29 cellular contexts compared by ENCODE assay signal in the genomic region with DNA sequence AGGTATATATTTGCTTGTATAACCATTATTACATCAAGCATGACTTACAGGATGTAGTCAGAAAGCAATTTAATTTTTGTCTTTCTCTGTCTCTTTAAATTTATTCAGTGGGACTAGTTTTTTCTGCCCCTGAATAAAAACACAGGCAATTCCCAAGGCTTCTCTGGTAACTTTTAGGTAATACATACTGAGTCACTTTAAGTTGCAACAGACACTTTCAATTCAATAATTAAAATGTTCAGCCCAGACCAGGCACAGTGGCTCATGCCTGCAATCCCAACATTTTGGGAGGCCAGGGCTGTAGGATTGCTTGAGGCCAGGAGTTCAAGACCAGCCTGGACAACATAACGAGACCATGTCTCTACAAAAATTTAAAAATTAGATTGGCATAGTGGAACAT. TPM values are rescaled to one million over a fixed set of nuclear protein-coding genes. Genes with fewer than 3 reads are reported as not detected.
DNase-seq lines count a peak whose midpoint lies in the region; ATAC-seq and TF ChIP-seq lines count a peak whose summit lies in the region.
"Had no signal": no experiment of that assay in that cellular context is flagged by ENCODE, and none has a peak within 500 bp of the region (broad histone marks: within the 10 kb centered on the region; RNA-seq: fewer than 3 reads in every experiment).

No MANE protein-coding gene starts in this region.

- intact Hi-C loops in lower leg skin (cut with DNase I; ENCODE audit: low total_unique reads), result no loop called here

- H3K4me3 ChIP-seq in foreskin fibroblast (ENCODE audit: low read depth in 1 of 2, low read length in 2 of 2), result no peak overlapping the region
- H3K4me3 ChIP-seq in lower leg skin (ENCODE audit: low read depth, poor library complexity, severe bottlenecking), result no peak overlapping the region
- H3K4me3 ChIP-seq: A549, left lung, sigmoid colon, thoracic aorta, uterus had no signal

- WGBS in lower leg skin, 2 donors, result 90 to 94% methylated on average over 1 of the region's 1 CpG

- no peak for TF ChIP-seq CTCF in foreskin fibroblast (IDR thresholded peaks at IDR 0.05; ENCODE audit: low read depth, low read length)
- no peak for TF ChIP-seq CTCF in lower leg skin (IDR thresholded peaks at IDR 0.05)

- no peak for TF ChIP-seq POLR2A in lower leg skin (IDR thresholded peaks at IDR 0.05)

- peak; percentile 32 for DNase-seq in AG20443 (ENCODE audit: low spot score)
- peak; percentile 56 for DNase-seq in LHCN-M2 (ENCODE audit: low read depth)
- peak; percentile 26 for DNase-seq in amniotic epithelial cell (ENCODE audit: low read depth)
- DNase-seq in foreskin fibroblast, result peak; percentile 15 to 54
- DNase-seq in stimulated activated CD8-positive, alpha-beta memory T cell treated with anti-CD3 and anti-CD28 coated beads, Interleukin-4, amount 100 ng/mL, for 48 hours, result no peak
- DNase-seq in lower leg skin (ENCODE audit: low spot score in 2 of 2), result no peak
- DNase-seq in glomerular visceral epithelial cell (ENCODE audit: extremely low spot score), result no peak
- DNase-seq: activated CD4-positive, alpha-beta memory T cell treated with anti-CD3 and anti-CD28 coated beads, Interleukin-2, amount 10 ng/mL, durations not matched to agents 7 days and 5 days; activated CD8-positive, alpha-beta memory T cell treated with anti-CD3 and anti-CD28 coated beads, Interleukin-2, amount 50 U/mL, for 48 hours; activated naive CD4-positive, alpha-beta T cell treated with anti-CD3 and anti-CD28 coated beads, Interleukin-2, amount 10 ng/mL, durations not matched to agents 7 days and 5 days; amygdala; BE2C; CD8-positive, alpha-beta memory T cell; DMS153; GF-D8; GOT3; left lung; NCI-H1417; NCI-H2081; NCI-H226; NCI-H69; sigmoid colon; stimulated activated CD4-positive, alpha-beta T cell treated with anti-CD3 and anti-CD28 coated beads, Interleukin-15, amount 100 ng/mL, for 24 hours; stimulated activated naive CD4-positive, alpha-beta T cell; T-helper 1 cell; uterus had no signal

- no peak for ATAC-seq in GM18520 (IDR thresholded peaks at IDR 0.05; ENCODE audit: unreplicated experiment)
- ATAC-seq: A549, left lung had no signal

RNA-seq across cellular contexts. Expression of a gene that starts 12.3 kb away (rescaled TPM):
- total RNA-seq in LHCN-M2 (2014; rRNA removed) (1.2 and 1.5 TPM in 2 replicates), lower leg skin (10 to 100 TPM in 1 of 4 donors, 1 to 10 TPM in 3; 5.4 to 10.5 (median 6.1) TPM)
- 1.2 TPM for polyA plus RNA-seq in LHCN-M2 (2012)

Comparison
In these comparisons a context has a peak if more than half of its experiments do, and no peak if none do; other contexts are left out.
1. DNase-seq: peak in AG20443 (single experiment), LHCN-M2 (single experiment), amniotic epithelial cell (single experiment) and foreskin fibroblast (2 of 2); none in stimulated activated CD8-positive, alpha-beta memory T cell treated with anti-CD3 and anti-CD28 coated beads, Interleukin-4, amount 100 ng/mL, for 48 hours (single experiment), lower leg skin (0 of 2) and glomerular visceral epithelial cell (single experiment).